8 cellular contexts compared by ENCODE assay signal in genomic region chr4:22434895-22435294, GRCh38.
A peak's percentile ranks its signal among the peaks of the same experiment; 100 is the strongest.
DNase-seq lines count a peak whose midpoint lies in the region; ATAC-seq and TF ChIP-seq lines count a peak whose summit lies in the region.

No MANE protein-coding gene starts in this region.

- no peaks in the 10 kb centered on the region for H3K9me3 ChIP-seq in H9 (ENCODE audit: control insufficient read depth, low read depth, low read length)
- H3K9me3 ChIP-seq in WERI-Rb-1 (ENCODE audit: severe bottlenecking) = no peaks in the 10 kb centered on the region
- H3K9me3 ChIP-seq in right cardiac atrium (ENCODE audit: control insufficient read depth, low read length) = no peaks in the 10 kb centered on the region
- no peaks in the 10 kb centered on the region for H3K9me3 ChIP-seq in thyroid gland

- no peak overlapping the region for H2AFZ ChIP-seq in H9 (ENCODE audit: low read length)

- WGBS in H9 (ENCODE audit: extremely low coverage, insufficient read length, low lambda C conversion rate) = no CpG with 5 or more reads among the region's 6 CpGs
- 27% methylated on average over 6 of the region's 6 CpGs for whole genome bisulfite sequencing in right cardiac atrium
- 29 to 31% methylated on average over 6 of the region's 6 CpGs for WGBS in thyroid gland, 2 donors

- H3K4me3 ChIP-seq in WERI-Rb-1 (ENCODE audit: low read depth, low read length) (no peak overlapping the region), right cardiac atrium (ENCODE audit: low read length) (no peak overlapping the region), thyroid gland (replicated peaks in 1 of 3) (no peak overlapping the region)

- H3K9me3 Mint-ChIP-seq in H9 (no peaks in the 10 kb centered on the region), immature natural killer cell (no peaks in the 10 kb centered on the region)

- intact Hi-C loops in right cardiac atrium (cut with DNase I) = no loop called here
- intact Hi-C loops in thyroid gland (cut with DNase I) = no loop called here

- no peak overlapping the region for H3T11ph ChIP-seq in H9 (ENCODE audit: low read length)

- H3K27ac ChIP-seq in H9 (ENCODE audit: insufficient read length, low read depth, low read length) (no peak overlapping the region), WERI-Rb-1 (no peak overlapping the region), right cardiac atrium (ENCODE audit: low read length) (no peak overlapping the region), thyroid gland (no peak overlapping the region)

- H3K27me3 ChIP-seq in H9 (ENCODE audit: insufficient read depth, low read length) (no peaks in the 10 kb centered on the region), WERI-Rb-1 (ENCODE audit: insufficient read depth, low read depth, severe bottlenecking) (no peaks in the 10 kb centered on the region), right cardiac atrium (ENCODE audit: control insufficient read depth, insufficient read depth) (no peaks in the 10 kb centered on the region), thyroid gland (no peaks in the 10 kb centered on the region)

- H3K4me3 Mint-ChIP-seq in H9 (0 out of 5 replicates have a peak overlapping the region, but pooled peaks of 1 of the 2 experiments have one; percentile 33), immature natural killer cell (no peak overlapping the region)

- no peak overlapping the region for H2AK5ac ChIP-seq in H9 (ENCODE audit: insufficient read length, low read length)

- H3K27me3 Mint-ChIP-seq in H9 (ENCODE audit: low read depth) (no peaks in the 10 kb centered on the region), immature natural killer cell (ENCODE audit: low read depth in 3 of 3) (no peaks in the 10 kb centered on the region)

- H4K20me1 ChIP-seq in H9 (ENCODE audit: control insufficient read depth, insufficient read depth, insufficient read length) = no peaks in the 10 kb centered on the region

- H3K4me1 Mint-ChIP-seq in H9 (peaks cover 26 to 30% of the 10 kb centered on the region in 2 experiments), immature natural killer cell (no peaks in the 10 kb centered on the region)

- no peak overlapping the region for H2BK5ac ChIP-seq in H9 (ENCODE audit: insufficient read length, low read length)

- peak; percentile 69 for TF ChIP-seq CTCF in H9 (conservative IDR thresholded peaks at IDR 0.05)
- TF ChIP-seq CTCF in WERI-Rb-1 (IDR thresholded peaks at IDR 0.05; ENCODE audit: low read depth, low read length) = peak; percentile 84
- peak in 4 of 6 experiments; percentile 25 to 60 (median 53) for TF ChIP-seq CTCF in thyroid gland (IDR thresholded peaks at IDR 0.05)

- no peak overlapping the region for H4K91ac ChIP-seq in H9 (ENCODE audit: insufficient read length, low read depth, low read length)

- H3K4me1 ChIP-seq in H9 (ENCODE audit: insufficient read depth, low read length) (peaks cover 2% of the 10 kb centered on the region; the same call in 1 of the 2 replicates), right cardiac atrium (ENCODE audit: control insufficient read depth, insufficient read depth, low read length) (no peaks in the 10 kb centered on the region), thyroid gland (peaks cover 3% of the 10 kb centered on the region in 2 donors)

- H3K79me1 ChIP-seq in H9 (ENCODE audit: insufficient read depth, low read depth, low read length, poor library complexity, severe bottlenecking) = no peaks in the 10 kb centered on the region

- no peak overlapping the region for H2BK20ac ChIP-seq in H9 (ENCODE audit: low read depth, low read length, poor library complexity, severe bottlenecking)

- TF ChIP-seq POLR2A in thyroid gland (IDR thresholded peaks at IDR 0.05) = no peak

- H3K56ac ChIP-seq in H9 (ENCODE audit: insufficient read length, low read depth, low read length) = no peak overlapping the region

- no peak overlapping the region for H4K8ac ChIP-seq in H9 (replicated peaks; ENCODE audit: insufficient read length, low read depth, low read length)

- H3K23me2 ChIP-seq in H9 (ENCODE audit: insufficient read length, low read depth, low read length, poor library complexity, severe bottlenecking) = no peaks in the 10 kb centered on the region

- H2BK120ac ChIP-seq in H9 (ENCODE audit: low read depth, low read length, poor library complexity, severe bottlenecking) = no peak overlapping the region

- H2BK12ac ChIP-seq in H9 (ENCODE audit: insufficient read length, low read depth, low read length) = no peak overlapping the region

- no peak overlapping the region for H3K4ac ChIP-seq in H9 (ENCODE audit: low read depth, low read length)

- H3K36me3 Mint-ChIP-seq in H9 (ENCODE audit: insufficient read depth in 1 of 3, low read depth in 3 of 3) = peaks cover 35 to 57% (median 36%) of the 10 kb centered on the region in 3 experiments
- H3K36me3 Mint-ChIP-seq in immature natural killer cell = peaks cover 9 to 26% (median 16%) of the 10 kb centered on the region in 3 donors

- no peak overlapping the region for H3K14ac ChIP-seq in H9 (ENCODE audit: insufficient read depth, low read length)

- H4K5ac ChIP-seq in H9 (ENCODE audit: insufficient read length, low read depth, low read length) = no peak overlapping the region

- no peak overlapping the region for H3K18ac ChIP-seq in H9 (ENCODE audit: insufficient read length, low read depth, low read length)

- DNase-seq in COLO829 (ENCODE audit: low spot score) (peak; percentile 5), H9 (peak; percentile 65), WERI-Rb-1 (peak; percentile 76), right cardiac atrium (peak in 1 of 3 donors; percentile 46), thyroid gland (peak; percentile 63), immature natural killer cell (no peak), germinal center (ENCODE audit: low spot score) (no peak)
- no peak for DNase-seq in central memory CD4-positive, alpha-beta T cell

- peaks cover 38% of the 10 kb centered on the region for H3K36me3 ChIP-seq in WERI-Rb-1
- no peaks in the 10 kb centered on the region for H3K36me3 ChIP-seq in thyroid gland

- no peak overlapping the region for H2BK15ac ChIP-seq in H9 (ENCODE audit: low read depth, low read length)

- H3K23ac ChIP-seq in H9 (ENCODE audit: insufficient read length, low read depth, low read length) = no peak overlapping the region

- H3K27ac Mint-ChIP-seq in H9 = peak overlapping the region; percentile 36 to 73 (median 58); a peak in 3 of 7 replicates
- H3K27ac Mint-ChIP-seq in immature natural killer cell = no peak overlapping the region

- H3K4me2 ChIP-seq in H9 (ENCODE audit: insufficient read depth, insufficient read length, low read length) = no peak overlapping the region

- ATAC-seq in right cardiac atrium = peak; percentile 71 to 79

- H3K9ac ChIP-seq in H9 (ENCODE audit: extremely low read depth, insufficient read length, low read length) = no peak overlapping the region

- H3K79me2 ChIP-seq in H9 (ENCODE audit: insufficient read depth, low read length) = no peaks in the 10 kb centered on the region

Comparison
In these comparisons a context has a peak if more than half of its experiments do, and no peak if none do; other contexts are left out.
1. DNase-seq: peak in COLO829 (single experiment), H9 (single experiment), WERI-Rb-1 (single experiment) and thyroid gland (2 of 2); none in central memory CD4-positive, alpha-beta T cell (single experiment), immature natural killer cell (0 of 3) and germinal center (single experiment).
2. H3K27ac Mint-ChIP-seq: peak in H9 (3 of 3); none in immature natural killer cell (0 of 6).
3. Peak in every context shown above with its lines, with median percentiles within 50 percentile points of each other: CTCF ChIP-seq.